ENCODE assay signal across 8 cellular contexts in genomic region chr14:104799657-104800599, GRCh38. TPM values are rescaled to one million over a fixed set of nuclear protein-coding genes. Genes with fewer than 3 reads are reported as not detected.
A peak's percentile ranks its signal among the peaks of the same experiment; 100 is the strongest.
DNase-seq lines count a peak whose midpoint lies in the region; ATAC-seq and TF ChIP-seq lines count a peak whose summit lies in the region.

No MANE protein-coding gene starts in this region.

- no peaks in the 10 kb centered on the region for H3K36me3 Mint-ChIP-seq in T-helper 2 cell treated with Interferon-gamma antibody and Interleukin-4, amounts not matched to agents 5 μg/mL and 100 μg/mL, for 36 hours (ENCODE audit: low read depth)

- H3K4me3 Mint-ChIP-seq in T-helper 2 cell treated with Interferon-gamma antibody and Interleukin-4, amounts not matched to agents 5 μg/mL and 100 μg/mL, for 36 hours: peak overlapping the region; percentile 34

- no peaks in the 10 kb centered on the region for H3K36me3 ChIP-seq in ascending aorta

- H3K4me1 Mint-ChIP-seq in T-helper 2 cell treated with Interferon-gamma antibody and Interleukin-4, amounts not matched to agents 5 μg/mL and 100 μg/mL, for 36 hours (ENCODE audit: low read depth): peaks cover 17% of the 10 kb centered on the region

- intact Hi-C loops in ascending aorta (cut with DNase I) (loop anchor here (1.0 kb wide), 2 partner anchors 26 to 47 kb away; partner anchors contain the start of gene SIVA1), sciatic nerve (cut with DNase I) (no loop called here)

- ATAC-seq in GM19035 (IDR thresholded peaks at IDR 0.05; ENCODE audit: unreplicated experiment) (peak; percentile 59), sciatic nerve (peak; percentile 86)

- TF ChIP-seq CTCF in ascending aorta (IDR thresholded peaks at IDR 0.05): peak; percentile 46 to 62 (median 52)

- H3K27me3 Mint-ChIP-seq in T-helper 2 cell treated with Interferon-gamma antibody and Interleukin-4, amounts not matched to agents 5 μg/mL and 100 μg/mL, for 36 hours (ENCODE audit: low read depth): peaks cover 3% of the 10 kb centered on the region

- H3K27ac Mint-ChIP-seq in T-helper 2 cell treated with Interferon-gamma antibody and Interleukin-4, amounts not matched to agents 5 μg/mL and 100 μg/mL, for 36 hours: peak overlapping the region; percentile 11

- no peaks in the 10 kb centered on the region for H3K9me3 ChIP-seq in ascending aorta

- H3K4me3 ChIP-seq in ascending aorta: peak overlapping the region; percentile 75 to 77

- H3K27ac ChIP-seq in ascending aorta: peak overlapping the region; percentile 96 to 99

- H3K9me3 Mint-ChIP-seq in T-helper 2 cell treated with Interferon-gamma antibody and Interleukin-4, amounts not matched to agents 5 μg/mL and 100 μg/mL, for 36 hours: no peaks in the 10 kb centered on the region

- H3K27me3 ChIP-seq in ascending aorta: no peaks in the 10 kb centered on the region

- DNase-seq in AG08395 (ENCODE audit: low spot score) (peak; percentile 87), HT1080 (ENCODE audit: low read depth) (peak; percentile 55), ascending aorta (ENCODE audit: low spot score in 2 of 2) (peak in 1 of 2 donors; percentile 93), hepatic stellate cell (ENCODE audit: low spot score) (peak; percentile 89), sciatic nerve (ENCODE audit: low spot score) (peak; percentile 93), DMS153 treated with DMSO at 0.1 percent for 48 hours (lab: John Stamatoyannopoulos, UW; ENCODE audit: unreplicated experiment) (no peak)
- peak; percentile 81 for DNase-seq in T-helper 2 cell treated with Interferon-gamma antibody and Interleukin-4, amounts not matched to agents 5 μg/mL and 100 μg/mL, for 36 hours (ENCODE audit: low spot score)

- H3K4me1 ChIP-seq in ascending aorta: peaks cover 17 to 20% of the 10 kb centered on the region in 2 donors

RNA-seq across cellular contexts. Expression of gene ZBTB42, which starts 1.0 kb away (rescaled TPM):
- total RNA-seq in HT1080 (2014; rRNA removed; shearing (Covaris generic)): 4.6 and 5.5 TPM in 2 replicates
- polyA plus RNA-seq in HT1080 (2015; cell fraction: cytosol; rRNA removed): 2.0 and 2.7 TPM in 2 replicates
- polyA plus RNA-seq in HT1080 (2015; cell fraction: nucleus; rRNA removed): 1.7 and 2.1 TPM in 2 replicates
- total RNA-seq in ascending aorta (23.5 TPM), sciatic nerve (3.6 TPM)

RNA-seq across cellular contexts. Expression of gene AKT1, which starts 4.4 kb away (rescaled TPM):
- total RNA-seq in HT1080 (2014; rRNA removed; shearing (Covaris generic)): 147 and 173 TPM in 2 replicates
- 120 and 132 TPM in 2 replicates for polyA plus RNA-seq in HT1080 (2015; cell fraction: cytosol; rRNA removed)
- 125 and 136 TPM in 2 replicates for polyA plus RNA-seq in HT1080 (2015; cell fraction: nucleus; rRNA removed)
- total RNA-seq in ascending aorta: 112 TPM
- total RNA-seq in sciatic nerve: 90.4 TPM

RNA-seq across cellular contexts. Expression of gene SIVA1, which starts 47.0 kb away (rescaled TPM):
- 139 and 242 TPM in 2 replicates for total RNA-seq in HT1080 (2014; rRNA removed; shearing (Covaris generic))
- polyA plus RNA-seq in HT1080 (2015; cell fraction: cytosol; rRNA removed): 135 and 182 TPM in 2 replicates
- 60.2 and 66.7 TPM in 2 replicates for polyA plus RNA-seq in HT1080 (2015; cell fraction: nucleus; rRNA removed)
- 410 TPM for total RNA-seq in ascending aorta
- total RNA-seq in sciatic nerve: 56.6 TPM
